Comparison of ENCODE assay signal across 1 cellular context in the genomic region with DNA sequence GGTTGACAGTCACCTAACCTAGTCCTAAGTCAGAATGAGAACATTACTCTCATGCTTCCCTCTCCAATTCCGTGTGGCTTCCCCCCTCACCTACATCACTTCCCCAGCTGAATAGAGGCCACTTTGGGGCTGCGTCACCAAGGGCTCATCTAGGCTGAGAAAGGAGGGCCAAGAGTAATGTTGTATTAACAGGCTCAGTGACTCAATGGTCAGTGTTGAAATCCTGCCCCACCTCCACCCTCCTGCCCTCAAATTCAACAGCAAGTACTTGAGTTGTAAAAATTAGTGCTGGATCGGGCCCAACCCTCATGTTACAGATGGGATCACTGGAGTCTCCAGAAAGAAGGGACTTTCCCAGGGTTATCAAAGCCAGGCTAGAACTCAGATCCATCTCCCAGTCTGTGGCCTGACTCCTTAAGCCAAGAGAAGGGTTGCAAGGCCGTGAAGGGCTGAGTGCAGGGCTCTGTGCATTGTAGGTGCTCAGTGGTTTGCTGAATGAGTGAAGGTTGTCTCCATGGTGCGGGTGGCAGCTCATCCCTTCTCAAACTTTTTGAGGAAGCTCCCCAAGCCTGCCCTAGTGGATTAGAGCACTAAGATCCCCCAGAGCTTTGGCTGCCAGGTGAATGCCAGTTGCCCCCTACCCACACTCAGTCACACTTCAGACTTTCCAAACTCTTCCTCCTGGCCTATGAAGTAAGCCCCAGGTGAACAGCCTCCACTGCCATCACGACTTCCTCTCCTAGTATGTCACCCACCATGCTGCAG.
TF ChIP-seq lines count a peak whose summit lies in the region.

No MANE protein-coding gene starts in this region.

TF ChIP-seq in K562, 482 proteins besides CTCF, POLR2A, EP300 and RAD21:
- TF ChIP-seq ZNF830 (CRISPR knock-in tag; IDR thresholded peaks at IDR 0.05) (no peak), CEBPB (tag; IDR thresholded peaks at IDR 0.05) (0 out of 2 replicates have a peak, but pooled peaks have one; percentile 16), GATA2 (CRISPR knock-in tag; IDR thresholded peaks at IDR 0.05) (no peak), SMC3 (conservative IDR thresholded peaks at IDR 0.05; ENCODE audit: insufficient read depth, low read depth, low read length) (no peak)
